In genomic region chr2:172279843-172280242, GRCh38 we compare ENCODE assay signal across 14 cellular contexts.
"Had no signal": no experiment of that assay in that cellular context is flagged by ENCODE, and none has a peak within 500 bp of the region (broad histone marks: within the 10 kb centered on the region; RNA-seq: fewer than 3 reads in every experiment).

No MANE protein-coding gene starts in this region.

- ATAC-seq: activated CD8-positive, alpha-beta T cell treated with anti-CD3 and anti-CD28 coated beads for 36 hours; stimulated activated naive CD8-positive, alpha-beta T cell treated with anti-CD3 and anti-CD28 coated beads, Interleukin-15, amount 100 ng/mL, for 72 hours; upper lobe of right lung had no signal

- H3K4me3 Mint-ChIP-seq: activated CD8-positive, alpha-beta T cell treated with anti-CD3 and anti-CD28 coated beads for 36 hours; stimulated activated naive CD8-positive, alpha-beta T cell treated with anti-CD3 and anti-CD28 coated beads, Interleukin-15, amount 100 ng/mL, for 72 hours had no signal

- H3K27me3 Mint-ChIP-seq: activated CD8-positive, alpha-beta T cell treated with anti-CD3 and anti-CD28 coated beads for 36 hours; stimulated activated naive CD8-positive, alpha-beta T cell treated with anti-CD3 and anti-CD28 coated beads, Interleukin-15, amount 100 ng/mL, for 72 hours had no signal

- H3K27ac ChIP-seq: left ventricle myocardium inferior, testis, upper lobe of right lung, VCaP had no signal

- DNase-seq: activated CD8-positive, alpha-beta memory T cell treated with anti-CD3 and anti-CD28 coated beads, Interleukin-2, amount 50 U/mL, for 4 hours; activated CD8-positive, alpha-beta T cell treated with anti-CD3 and anti-CD28 coated beads for 36 hours; aorta; islet precursor cell; left ventricle myocardium inferior; mesenchymal stem cell; stimulated activated CD4-positive, alpha-beta T cell treated with anti-CD3 and anti-CD28 coated beads, Interleukin-15, amount 100 ng/mL, for 24 hours; stimulated activated CD4-positive, alpha-beta T cell treated with anti-CD3 and anti-CD28 coated beads, Interleukin-4, amount 100 ng/mL, for 4 hours; stimulated activated naive CD8-positive, alpha-beta T cell treated with anti-CD3 and anti-CD28 coated beads, Interleukin-15, amount 100 ng/mL, for 72 hours; T1000; testis; upper lobe of right lung had no signal

- H3K27ac Mint-ChIP-seq: activated CD8-positive, alpha-beta T cell treated with anti-CD3 and anti-CD28 coated beads for 36 hours; stimulated activated naive CD8-positive, alpha-beta T cell treated with anti-CD3 and anti-CD28 coated beads, Interleukin-15, amount 100 ng/mL, for 72 hours had no signal

- H3K9me3 ChIP-seq: testis, upper lobe of right lung had no signal

- H3K4me3 ChIP-seq: left ventricle myocardium inferior, testis, upper lobe of right lung had no signal

- H3K36me3 ChIP-seq: left ventricle myocardium inferior, upper lobe of right lung had no signal

- FAIRE-seq: frontal cortex had no signal

- H3K27me3 ChIP-seq: testis, upper lobe of right lung had no signal
